16 cellular contexts compared by ENCODE assay signal in genomic region chr7:14016950-14017349, GRCh38. TPM values are rescaled to one million over a fixed set of nuclear protein-coding genes. Genes with fewer than 3 reads are reported as not detected.
"Had no signal": no experiment of that assay in that cellular context is flagged by ENCODE, and none has a peak within 500 bp of the region (broad histone marks: within the 10 kb centered on the region; RNA-seq: fewer than 3 reads in every experiment).

No MANE protein-coding gene starts in this region.

- H3K9me3 ChIP-seq: pancreas, thyroid gland, vagina had no signal

- ATAC-seq: activated naive CD4-positive, alpha-beta T cell treated with anti-CD3 and anti-CD28 coated beads, Interleukin-2, amount 50 U/mL, for 72 hours; activated T-cell treated with anti-CD3 and anti-CD28 coated beads, Interleukin-2, amount 50 U/mL, for 72 hours; left lobe of liver; pancreas; stimulated activated naive B cell treated with anti-CD40 and anti-IgM and Interleukin-4, amounts not matched to agents 10 μg/mL and 1 μg/mL and 100 μg/mL, for 72 hours had no signal

- H3K36me3 ChIP-seq: pancreas, thyroid gland, vagina had no signal

- H3K4me1 ChIP-seq: pancreas, thyroid gland, vagina had no signal

- H3K4me3 ChIP-seq: pancreas, thyroid gland, vagina had no signal

- H3K27me3 ChIP-seq: pancreas, thyroid gland, vagina had no signal

- H3K27ac ChIP-seq: epithelial cell of prostate, pancreas, thyroid gland, vagina had no signal

- DNase-seq: activated B cell treated with CpG ODN at 0.5 μM for 24 hours; activated CD4-positive, alpha-beta T cell treated with anti-CD3 and anti-CD28 coated beads for 48 hours; activated CD8-positive, alpha-beta memory T cell treated with anti-CD3 and anti-CD28 coated beads, Interleukin-2, amount 50 U/mL, for 48 hours; activated gamma-delta T cell; activated T-cell treated with anti-CD3 and anti-CD28 coated beads, Interleukin-2, amount 50 U/mL, for 72 hours; amygdala; naive B cell; pancreas; stimulated activated CD4-positive, alpha-beta T cell treated with anti-CD3 and anti-CD28 coated beads, Interleukin-15, amount 100 ng/mL, for 24 hours; stimulated activated CD4-positive, alpha-beta T cell treated with anti-CD3 and anti-CD28 coated beads, Interleukin-4, amount 100 ng/mL, for 1 hour; stimulated activated naive B cell treated with anti-CD40 and anti-IgM and Interleukin-4, amounts not matched to agents 10 μg/mL and 1 μg/mL and 100 μg/mL, for 72 hours; thyroid gland had no signal

RNA-seq across cellular contexts. Expression of gene ETV1, which starts 27.5 kb away (rescaled TPM):
- total RNA-seq: activated B cell treated with CpG ODN at 0.5 μM for 24 hours; activated naive CD4-positive, alpha-beta T cell treated with anti-CD3 and anti-CD28 coated beads, Interleukin-2, amount 50 U/mL, for 72 hours had no signal
